18 cellular contexts compared by ENCODE assay signal in the genomic region with DNA sequence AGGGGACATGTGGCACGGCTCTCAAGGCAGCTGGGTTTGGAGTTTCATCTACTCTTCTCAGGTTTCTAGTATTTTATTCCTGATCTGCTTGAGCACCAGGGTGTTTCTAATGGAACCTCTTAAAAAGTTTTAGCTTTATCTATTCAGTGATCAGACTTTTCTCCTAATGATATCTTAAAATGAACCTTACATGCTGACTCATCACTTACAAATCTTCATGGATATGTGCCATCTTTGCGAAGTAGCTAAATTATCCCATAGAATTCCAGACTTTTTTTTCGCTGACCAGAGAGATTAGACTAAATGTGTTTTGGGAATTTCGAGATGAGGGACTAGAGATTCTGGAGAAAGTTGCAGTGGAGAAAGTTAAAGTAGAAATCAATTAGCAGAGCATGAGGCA.
DNase-seq lines count a peak whose midpoint lies in the region; ATAC-seq, FAIRE-seq and TF ChIP-seq lines count a peak whose summit lies in the region.
"Had no signal": no experiment of that assay in that cellular context is flagged by ENCODE, and none has a peak within 500 bp of the region (broad histone marks: within the 10 kb centered on the region; RNA-seq: fewer than 3 reads in every experiment).

No MANE protein-coding gene starts in this region.

- no peaks in the 10 kb centered on the region for H3K4me1 Mint-ChIP-seq in activated T-helper 1 cell treated with anti-CD3 and anti-CD28 coated beads, Interleukin-12 subunit alpha, Interleukin-12 subunit beta, Interleukin-2, Interleukin-4 antibody, amounts not matched to agents 30 ng/mL and 10 ng/mL and 1 ng/mL, durations not matched to agents 14 hours and 24 hours and 36 hours (ENCODE audit: low read depth)
- H3K4me1 Mint-ChIP-seq: B cell had no signal

- no peak overlapping the region for H3K4me3 ChIP-seq in A549
- H3K4me3 ChIP-seq: BLaER1 treated with 17β-estradiol and CSF1 and Interleukin-3, amounts not matched to agents 10 nM and 100 nM; GM12878; HAP-1 had no signal

- no peak for TF ChIP-seq POLR2A in A549 (IDR thresholded peaks at IDR 0.05; ENCODE audit: low read length)

- no peak for DNase-seq in A549 (ENCODE audit: low read depth in 1 of 2, low spot score in 1 of 2)
- DNase-seq in EL: peak; percentile 6
- peak; percentile 16 for DNase-seq in RPMI7951 (ENCODE audit: low read depth)
- DNase-seq in fibroblast of peridontal ligament (ENCODE audit: extremely low read depth): peak; percentile 15
- no peak for DNase-seq in activated T-helper 1 cell treated with anti-CD3 and anti-CD28 coated beads, Interleukin-12 subunit alpha, Interleukin-12 subunit beta, Interleukin-2, Interleukin-4 antibody, amounts not matched to agents 30 ng/mL and 10 ng/mL and 1 ng/mL, durations not matched to agents 14 hours and 24 hours and 36 hours (ENCODE audit: low spot score)
- DNase-seq in AG08396 (ENCODE audit: low spot score): no peak
- no peak for DNase-seq in RCC 7860 (ENCODE audit: low spot score)
- DNase-seq: Caco-2; CD8-positive, alpha-beta T cell; DMS153; DMS79; Kasumi-1; KG1 had no signal

- POLR2A ChIA-PET in A549 (lab: Yijun Ruan, JAX): no interaction called here

- H3K4me3 Mint-ChIP-seq in activated T-helper 1 cell treated with anti-CD3 and anti-CD28 coated beads, Interleukin-12 subunit alpha, Interleukin-12 subunit beta, Interleukin-2, Interleukin-4 antibody, amounts not matched to agents 30 ng/mL and 10 ng/mL and 1 ng/mL, durations not matched to agents 14 hours and 24 hours and 36 hours: no peak overlapping the region
- H3K4me3 Mint-ChIP-seq: B cell; CD8-positive, alpha-beta T cell had no signal

- H3K27ac ChIP-seq in A549: no peak overlapping the region
- H3K27ac ChIP-seq: BLaER1 treated with 17β-estradiol and CSF1 and Interleukin-3, amounts not matched to agents 10 nM and 100 nM had no signal

- WGBS in A549 (ENCODE audit: missing lambda C conversion rate): 32% methylated on average over 4 of the region's 4 CpGs

- ATAC-seq in A549: no peak
- ATAC-seq: CD8-positive, alpha-beta T cell; GM12878 had no signal

- intact Hi-C loops in activated T-helper 1 cell treated with anti-CD3 and anti-CD28 coated beads, Interleukin-12 subunit alpha, Interleukin-12 subunit beta, Interleukin-2, Interleukin-4 antibody, amounts not matched to agents 30 ng/mL and 10 ng/mL and 1 ng/mL, durations not matched to agents 14 hours and 24 hours and 36 hours (cut with micrococcal nuclease): no loop called here

- no peaks in the 10 kb centered on the region for H3K4me1 ChIP-seq in A549
- H3K4me1 ChIP-seq: BLaER1 treated with 17β-estradiol and CSF1 and Interleukin-3, amounts not matched to agents 10 nM and 100 nM; Caco-2; HAP-1 had no signal

- no peak overlapping the region for H3K27ac Mint-ChIP-seq in activated T-helper 1 cell treated with anti-CD3 and anti-CD28 coated beads, Interleukin-12 subunit alpha, Interleukin-12 subunit beta, Interleukin-2, Interleukin-4 antibody, amounts not matched to agents 30 ng/mL and 10 ng/mL and 1 ng/mL, durations not matched to agents 14 hours and 24 hours and 36 hours
- H3K27ac Mint-ChIP-seq: B cell; CD8-positive, alpha-beta T cell had no signal

- no peak for TF ChIP-seq CTCF in A549 (IDR thresholded peaks at IDR 0.05)

- no peak for TF ChIP-seq RAD21 in A549 (conservative IDR thresholded peaks at IDR 0.05 in 1 of 2, IDR thresholded peaks at IDR 0.05 in 1 of 2)

- no peaks in the 10 kb centered on the region for H3K9me3 ChIP-seq in A549
- H3K9me3 ChIP-seq: BLaER1 treated with 17β-estradiol and CSF1 and Interleukin-3, amounts not matched to agents 10 nM and 100 nM; Caco-2; HAP-1 had no signal

- H3K9me3 Mint-ChIP-seq in activated T-helper 1 cell treated with anti-CD3 and anti-CD28 coated beads, Interleukin-12 subunit alpha, Interleukin-12 subunit beta, Interleukin-2, Interleukin-4 antibody, amounts not matched to agents 30 ng/mL and 10 ng/mL and 1 ng/mL, durations not matched to agents 14 hours and 24 hours and 36 hours: no peaks in the 10 kb centered on the region

- no peaks in the 10 kb centered on the region for H3K36me3 Mint-ChIP-seq in activated T-helper 1 cell treated with anti-CD3 and anti-CD28 coated beads, Interleukin-12 subunit alpha, Interleukin-12 subunit beta, Interleukin-2, Interleukin-4 antibody, amounts not matched to agents 30 ng/mL and 10 ng/mL and 1 ng/mL, durations not matched to agents 14 hours and 24 hours and 36 hours (ENCODE audit: low read depth)
- H3K36me3 Mint-ChIP-seq: CD8-positive, alpha-beta T cell had no signal

- CTCF ChIA-PET in A549 (lab: Yijun Ruan, JAX): interaction anchor here (1.0 kb wide), 2 partner anchors 18 to 423 kb away, joined by 3 read pairs; no protein-coding TSS in a partner anchor

- no peak for TF ChIP-seq EP300 in A549 (IDR thresholded peaks at IDR 0.05)

- H3K4me2 ChIP-seq in A549: no peak overlapping the region
- H3K4me2 ChIP-seq: BLaER1 treated with 17β-estradiol and CSF1 and Interleukin-3, amounts not matched to agents 10 nM and 100 nM had no signal

- H3K27me3 Mint-ChIP-seq in activated T-helper 1 cell treated with anti-CD3 and anti-CD28 coated beads, Interleukin-12 subunit alpha, Interleukin-12 subunit beta, Interleukin-2, Interleukin-4 antibody, amounts not matched to agents 30 ng/mL and 10 ng/mL and 1 ng/mL, durations not matched to agents 14 hours and 24 hours and 36 hours (ENCODE audit: insufficient read depth): no peaks in the 10 kb centered on the region
- H3K27me3 Mint-ChIP-seq: B cell had no signal

- no peak for FAIRE-seq in A549 (lab: Jason Lieb, UNC)
- FAIRE-seq in RCC 7860 (lab: Jason Lieb, UNC): no peak
- FAIRE-seq: D721Med, GM12878 had no signal

TF ChIP-seq in A549, 52 proteins besides CTCF, POLR2A, EP300 and RAD21:
- TF ChIP-seq ZNF302 (CRISPR knock-in tag; IDR thresholded peaks at IDR 0.05) (no peak), MAFK (IDR thresholded peaks at IDR 0.05; ENCODE audit: partially characterized antibody) (peak; percentile 92)

Comparison
In these comparisons a context has a peak if more than half of its experiments do, and no peak if none do; other contexts are left out.
1. DNase-seq: peak in EL (single experiment), RPMI7951 (single experiment) and fibroblast of peridontal ligament (single experiment); none in A549 (0 of 2), activated T-helper 1 cell treated with anti-CD3 and anti-CD28 coated beads, Interleukin-12 subunit alpha, Interleukin-12 subunit beta, Interleukin-2, Interleukin-4 antibody, amounts not matched to agents 30 ng/mL and 10 ng/mL and 1 ng/mL, durations not matched to agents 14 hours and 24 hours and 36 hours (single experiment), AG08396 (single experiment) and RCC 7860 (single experiment).